ENCODE assay signal across 10 cellular contexts in the genomic region with DNA sequence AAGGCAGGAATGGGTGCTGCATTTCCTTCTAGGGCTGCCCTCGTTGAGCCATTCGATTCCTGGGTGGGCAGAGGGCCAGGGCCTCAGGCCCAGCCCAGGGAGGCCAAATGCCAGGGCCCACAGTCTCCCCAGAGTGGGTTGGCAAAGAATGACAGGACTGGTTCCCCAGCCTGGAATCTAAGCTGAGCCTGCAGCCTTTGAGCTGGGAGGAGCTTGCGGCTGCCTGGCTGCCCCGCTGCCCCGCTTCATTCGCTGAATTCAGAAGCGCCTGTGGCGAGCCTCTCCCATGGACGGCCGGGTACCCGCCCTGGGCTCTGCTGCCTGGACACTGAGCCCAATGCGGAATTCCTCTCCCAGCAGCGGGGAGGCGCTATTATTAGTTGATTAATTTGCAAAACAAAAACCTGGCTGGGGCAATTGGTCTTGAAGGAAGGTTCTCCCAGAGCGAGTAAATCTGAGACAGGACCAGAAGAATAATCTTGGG. TPM values are rescaled to one million over a fixed set of nuclear protein-coding genes. Genes with fewer than 3 reads are reported as not detected.
DNase-seq lines count a peak whose midpoint lies in the region; ATAC-seq and TF ChIP-seq lines count a peak whose summit lies in the region.
"Had no signal": no experiment of that assay in that cellular context is flagged by ENCODE, and none has a peak within 500 bp of the region (broad histone marks: within the 10 kb centered on the region; RNA-seq: fewer than 3 reads in every experiment).

No MANE protein-coding gene starts in this region.

- no peaks in the 10 kb centered on the region for H3K9me3 ChIP-seq in Peyer's patch

- peak overlapping the region in 2 of 4 donors; percentile 25 to 28 for H3K4me3 ChIP-seq in Peyer's patch
- H3K4me3 ChIP-seq in foreskin fibroblast (ENCODE audit: low read depth in 1 of 2, low read length in 2 of 2), result peak overlapping the region; percentile 5 to 29
- H3K4me3 ChIP-seq: GM12878 had no signal

- H3K36me3 Mint-ChIP-seq in nephron (ENCODE audit: low read depth), result no peaks in the 10 kb centered on the region
- H3K36me3 Mint-ChIP-seq: activated naive CD8-positive, alpha-beta T cell treated with anti-CD3 and anti-CD28 coated beads, Interleukin-2, amount 10 ng/mL, durations not matched to agents 7 days and 5 days had no signal

- no peaks in the 10 kb centered on the region for H3K36me3 ChIP-seq in Peyer's patch

- TF ChIP-seq POLR2A in Peyer's patch (IDR thresholded peaks at IDR 0.05), result no peak

- DNase-seq in Peyer's patch, result peak in 2 of 3 donors; percentile 83 to 84
- DNase-seq in foreskin fibroblast, result peak; percentile 46 to 92
- no peak for DNase-seq in NCI-H2081 (lab: John Stamatoyannopoulos, UW)
- DNase-seq in NCI-H524 (lab: John Stamatoyannopoulos, UW), result no peak
- no peak for DNase-seq in GM20000 (ENCODE audit: low spot score)
- DNase-seq: activated naive CD8-positive, alpha-beta T cell treated with anti-CD3 and anti-CD28 coated beads, Interleukin-2, amount 10 ng/mL, durations not matched to agents 7 days and 5 days had no signal

- H3K27me3 Mint-ChIP-seq in nephron (ENCODE audit: low read depth), result peaks cover 51% of the 10 kb centered on the region

- H3K27me3 ChIP-seq in Peyer's patch, result no peaks in the 10 kb centered on the region

- H3K4me1 Mint-ChIP-seq in nephron, result peaks cover 10% of the 10 kb centered on the region
- H3K4me1 Mint-ChIP-seq: activated naive CD8-positive, alpha-beta T cell treated with anti-CD3 and anti-CD28 coated beads, Interleukin-2, amount 10 ng/mL, durations not matched to agents 7 days and 5 days had no signal

- TF ChIP-seq CTCF in C4-2B (conservative IDR thresholded peaks at IDR 0.05) (no peak; the same call in 1 of the 2 replicates), Peyer's patch (IDR thresholded peaks at IDR 0.05) (peak in 3 of 6 experiments; percentile 33 to 49 (median 49)), foreskin fibroblast (IDR thresholded peaks at IDR 0.05; ENCODE audit: low read depth, low read length) (peak; percentile 37), nephron (IDR thresholded peaks at IDR 0.05; ENCODE audit: unreplicated experiment in 3 of 3) (peak; percentile 28 to 53 (median 43)), GM20000 (IDR thresholded peaks at IDR 0.05; ENCODE audit: extremely low read depth, missing control alignments) (no peak)

- peaks cover 0 to 22% (median 0%) of the 10 kb centered on the region in 4 donors for H3K4me1 ChIP-seq in Peyer's patch

- H3K27ac ChIP-seq in C4-2B (peak overlapping the region; percentile 26), Peyer's patch (peak overlapping the region in 2 of 4 donors; percentile 30 to 56)

- peak overlapping the region in 1 of 3 experiments; percentile 19 for H3K4me3 Mint-ChIP-seq in nephron
- H3K4me3 Mint-ChIP-seq: activated naive CD8-positive, alpha-beta T cell treated with anti-CD3 and anti-CD28 coated beads, Interleukin-2, amount 10 ng/mL, durations not matched to agents 7 days and 5 days had no signal

- no peaks in the 10 kb centered on the region for H3K9me3 Mint-ChIP-seq in nephron
- H3K9me3 Mint-ChIP-seq: activated naive CD8-positive, alpha-beta T cell treated with anti-CD3 and anti-CD28 coated beads, Interleukin-2, amount 10 ng/mL, durations not matched to agents 7 days and 5 days had no signal

- no peak overlapping the region for H3K27ac Mint-ChIP-seq in nephron
- H3K27ac Mint-ChIP-seq: activated naive CD8-positive, alpha-beta T cell treated with anti-CD3 and anti-CD28 coated beads, Interleukin-2, amount 10 ng/mL, durations not matched to agents 7 days and 5 days had no signal

- no peak for ATAC-seq in HG02623 (IDR thresholded peaks at IDR 0.05; ENCODE audit: unreplicated experiment)

RNA-seq across cellular contexts. Expression of a gene that starts 32.3 kb away (rescaled TPM):
- total RNA-seq in Peyer's patch, result 100 to 1,000 TPM; 141 to 313 (median 167) TPM

Comparison
In these comparisons a context has a peak if more than half of its experiments do, and no peak if none do; other contexts are left out.
1. CTCF ChIP-seq: peak in foreskin fibroblast (single experiment) and nephron (3 of 3); none in C4-2B (single experiment) and GM20000 (single experiment).
2. DNase-seq: peak in Peyer's patch (2 of 3) and foreskin fibroblast (2 of 2); none in NCI-H2081 (0 of 2), NCI-H524 (0 of 2) and GM20000 (single experiment).